ENCODE assay signal across 1 cellular context in genomic region chr4:2536193-2537010, GRCh38.
TF ChIP-seq lines count a peak whose summit lies in the region.

Gene FAM193A (plus strand): TSS chr4:2536647. CDS start chr4:2536916, 269 bp downstream.

TF ChIP-seq in HepG2, 621 proteins besides CTCF, POLR2A, EP300 and RAD21 (continued from another document and continues in another):
- TF ChIP-seq, protein P1, sequence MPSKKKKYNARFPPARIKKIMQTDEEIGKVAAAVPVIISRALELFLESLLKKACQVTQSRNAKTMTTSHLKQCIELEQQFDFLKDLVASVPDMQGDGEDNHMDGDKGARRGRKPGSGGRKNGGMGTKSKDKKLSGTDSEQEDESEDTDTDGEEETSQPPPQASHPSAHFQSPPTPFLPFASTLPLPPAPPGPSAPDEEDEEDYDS (CRISPR knock-in tag; IDR thresholded peaks at IDR 0.05) = peak; percentile 37; the same call in 1 of the 2 replicates
- no peak for TF ChIP-seq ZNF501 (CRISPR knock-in tag; IDR thresholded peaks at IDR 0.05)
- peak; percentile 90 for TF ChIP-seq ZFY (CRISPR knock-in tag; IDR thresholded peaks at IDR 0.05)
- no peak for TF ChIP-seq ZNF75D (CRISPR knock-in tag; IDR thresholded peaks at IDR 0.05; ENCODE audit: borderline replicate concordance)
- TF ChIP-seq HMG20A (CRISPR knock-in tag; IDR thresholded peaks at IDR 0.05; ENCODE audit: borderline replicate concordance) = no peak
- no peak for TF ChIP-seq GPN1 (CRISPR knock-in tag; IDR thresholded peaks at IDR 0.05; ENCODE audit: borderline replicate concordance)
- TF ChIP-seq RBFOX2 (IDR thresholded peaks at IDR 0.05; ENCODE audit: low read depth, low read length) = peak; percentile 71
- TF ChIP-seq ZNF205 (CRISPR knock-in tag; IDR thresholded peaks at IDR 0.05) = no peak
- no peak for TF ChIP-seq ZUFSP (CRISPR knock-in tag; IDR thresholded peaks at IDR 0.05; ENCODE audit: borderline replicate concordance)
- TF ChIP-seq HHEX (CRISPR knock-in tag; IDR thresholded peaks at IDR 0.05) = no peak
- no peak for TF ChIP-seq ZNF382 (CRISPR knock-in tag; IDR thresholded peaks at IDR 0.05; ENCODE audit: borderline replicate concordance)
- TF ChIP-seq SUZ12 (IDR thresholded peaks at IDR 0.05; ENCODE audit: low read depth, low read length) = peak; percentile 89
- TF ChIP-seq POLR2G (IDR thresholded peaks at IDR 0.05; ENCODE audit: low read depth, low read length) = peak; percentile 33
- TF ChIP-seq, protein P2, sequence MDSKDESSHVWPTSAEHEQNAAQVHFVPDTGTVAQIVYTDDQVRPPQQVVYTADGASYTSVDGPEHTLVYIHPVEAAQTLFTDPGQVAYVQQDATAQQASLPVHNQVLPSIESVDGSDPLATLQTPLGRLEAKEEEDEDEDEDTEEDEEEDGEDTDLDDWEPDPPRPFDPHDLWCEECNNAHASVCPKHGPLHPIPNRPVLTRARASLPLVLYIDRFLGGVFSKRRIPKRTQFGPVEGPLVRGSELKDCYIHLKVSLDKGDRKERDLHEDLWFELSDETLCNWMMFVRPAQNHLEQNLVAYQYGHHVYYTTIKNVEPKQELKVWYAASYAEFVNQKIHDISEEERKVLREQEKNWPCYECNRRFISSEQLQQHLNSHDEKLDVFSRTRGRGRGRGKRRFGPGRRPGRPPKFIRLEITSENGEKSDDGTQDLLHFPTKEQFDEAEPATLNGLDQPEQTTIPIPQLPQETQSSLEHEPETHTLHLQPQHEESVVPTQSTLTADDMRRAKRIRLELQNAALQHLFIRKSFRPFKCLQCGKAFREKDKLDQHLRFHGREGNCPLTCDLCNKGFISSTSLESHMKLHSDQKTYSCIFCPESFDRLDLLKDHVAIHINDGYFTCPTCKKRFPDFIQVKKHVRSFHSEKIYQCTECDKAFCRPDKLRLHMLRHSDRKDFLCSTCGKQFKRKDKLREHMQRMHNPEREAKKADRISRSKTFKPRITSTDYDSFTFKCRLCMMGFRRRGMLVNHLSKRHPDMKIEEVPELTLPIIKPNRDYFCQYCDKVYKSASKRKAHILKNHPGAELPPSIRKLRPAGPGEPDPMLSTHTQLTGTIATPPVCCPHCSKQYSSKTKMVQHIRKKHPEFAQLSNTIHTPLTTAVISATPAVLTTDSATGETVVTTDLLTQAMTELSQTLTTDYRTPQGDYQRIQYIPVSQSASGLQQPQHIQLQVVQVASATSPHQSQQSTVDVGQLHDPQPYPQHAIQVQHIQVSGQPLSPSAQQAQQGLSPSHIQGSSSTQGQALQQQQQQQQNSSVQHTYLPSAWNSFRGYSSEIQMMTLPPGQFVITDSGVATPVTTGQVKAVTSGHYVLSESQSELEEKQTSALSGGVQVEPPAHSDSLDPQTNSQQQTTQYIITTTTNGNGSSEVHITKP (CRISPR knock-in tag; IDR thresholded peaks at IDR 0.05; ENCODE audit: low read depth) = no peak
- no peak for TF ChIP-seq PTBP1 (IDR thresholded peaks at IDR 0.05; ENCODE audit: low read depth, low read length, poor library complexity, severe bottlenecking)
- no peak for TF ChIP-seq AKAP8 (CRISPR knock-in tag; IDR thresholded peaks at IDR 0.05)
- TF ChIP-seq, protein P3, sequence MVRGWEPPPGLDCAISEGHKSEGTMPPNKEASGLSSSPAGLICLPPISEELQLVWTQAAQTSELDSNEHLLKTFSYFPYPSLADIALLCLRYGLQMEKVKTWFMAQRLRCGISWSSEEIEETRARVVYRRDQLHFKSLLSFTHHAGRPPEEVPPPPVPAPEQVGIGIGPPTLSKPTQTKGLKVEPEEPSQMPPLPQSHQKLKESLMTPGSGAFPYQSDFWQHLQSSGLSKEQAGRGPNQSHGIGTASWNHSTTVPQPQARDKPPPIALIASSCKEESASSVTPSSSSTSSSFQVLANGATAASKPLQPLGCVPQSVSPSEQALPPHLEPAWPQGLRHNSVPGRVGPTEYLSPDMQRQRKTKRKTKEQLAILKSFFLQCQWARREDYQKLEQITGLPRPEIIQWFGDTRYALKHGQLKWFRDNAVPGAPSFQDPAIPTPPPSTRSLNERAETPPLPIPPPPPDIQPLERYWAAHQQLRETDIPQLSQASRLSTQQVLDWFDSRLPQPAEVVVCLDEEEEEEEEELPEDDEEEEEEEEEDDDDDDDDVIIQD (CRISPR knock-in tag; IDR thresholded peaks at IDR 0.05; ENCODE audit: low read depth) = no peak
- no peak for TF ChIP-seq TBP (CRISPR knock-in tag; IDR thresholded peaks at IDR 0.05)
- no peak for TF ChIP-seq ZMYM3 (CRISPR knock-in tag; IDR thresholded peaks at IDR 0.05)
- peak; percentile 11 for TF ChIP-seq SRSF1 (optimal IDR thresholded peaks at IDR 0.05; ENCODE audit: low read depth, low read length)
- no peak for TF ChIP-seq HMGXB3 (CRISPR knock-in tag; IDR thresholded peaks at IDR 0.05; ENCODE audit: borderline replicate concordance)
- TF ChIP-seq ZNF160 (CRISPR knock-in tag; IDR thresholded peaks at IDR 0.05) = no peak
- no peak for TF ChIP-seq KLF12 (CRISPR knock-in tag; IDR thresholded peaks at IDR 0.05; ENCODE audit: borderline replicate concordance)
- no peak for TF ChIP-seq SIN3A (IDR thresholded peaks at IDR 0.05; ENCODE audit: borderline replicate concordance, low read depth, low read length)
- TF ChIP-seq SP5 (CRISPR knock-in tag; IDR thresholded peaks at IDR 0.05; ENCODE audit: borderline replicate concordance, low read depth) = peak; percentile 86
- TF ChIP-seq ZNF335 (CRISPR knock-in tag; IDR thresholded peaks at IDR 0.05) = no peak
- no peak for TF ChIP-seq ZNF780A (CRISPR knock-in tag; IDR thresholded peaks at IDR 0.05)
- TF ChIP-seq NONO (IDR thresholded peaks at IDR 0.05) = no peak
- 0 out of 2 replicates have a peak, but pooled peaks have one; percentile 54 for TF ChIP-seq NONO (CRISPR knock-in tag; conservative IDR thresholded peaks at IDR 0.05)
- TF ChIP-seq RFXAP (CRISPR knock-in tag; IDR thresholded peaks at IDR 0.05; ENCODE audit: borderline replicate concordance) = peak; percentile 54; the same call in 1 of the 2 replicates
- no peak for TF ChIP-seq SOX13 (IDR thresholded peaks at IDR 0.05)
- peak in 1 of 2 experiments; percentile 22; a peak in 1 of 4 replicates for TF ChIP-seq SOX13 (CRISPR knock-in tag; conservative IDR thresholded peaks at IDR 0.05 in 1 of 2, IDR thresholded peaks at IDR 0.05 in 1 of 2)
- 0 out of 2 replicates have a peak, but pooled peaks have one; percentile 27 for TF ChIP-seq ATF1 (CRISPR knock-in tag; IDR thresholded peaks at IDR 0.05)
- TF ChIP-seq, protein P4, sequence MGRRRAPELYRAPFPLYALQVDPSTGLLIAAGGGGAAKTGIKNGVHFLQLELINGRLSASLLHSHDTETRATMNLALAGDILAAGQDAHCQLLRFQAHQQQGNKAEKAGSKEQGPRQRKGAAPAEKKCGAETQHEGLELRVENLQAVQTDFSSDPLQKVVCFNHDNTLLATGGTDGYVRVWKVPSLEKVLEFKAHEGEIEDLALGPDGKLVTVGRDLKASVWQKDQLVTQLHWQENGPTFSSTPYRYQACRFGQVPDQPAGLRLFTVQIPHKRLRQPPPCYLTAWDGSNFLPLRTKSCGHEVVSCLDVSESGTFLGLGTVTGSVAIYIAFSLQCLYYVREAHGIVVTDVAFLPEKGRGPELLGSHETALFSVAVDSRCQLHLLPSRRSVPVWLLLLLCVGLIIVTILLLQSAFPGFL (CRISPR knock-in tag; IDR thresholded peaks at IDR 0.05) = no peak
- no peak for TF ChIP-seq NKX3-1 (CRISPR knock-in tag; IDR thresholded peaks at IDR 0.05)
- no peak for TF ChIP-seq ZNF781 (CRISPR knock-in tag; IDR thresholded peaks at IDR 0.05; ENCODE audit: borderline replicate concordance, not compliant biosample characterization)
- peak; percentile 68 for TF ChIP-seq ELF1 (CRISPR knock-in tag; IDR thresholded peaks at IDR 0.05)
- no peak for TF ChIP-seq IKZF4 (CRISPR knock-in tag; IDR thresholded peaks at IDR 0.05; ENCODE audit: borderline replicate concordance, low read depth, not compliant biosample characterization)
- peak; percentile 45 for TF ChIP-seq GABPA (IDR thresholded peaks at IDR 0.05; ENCODE audit: low read depth, low read length)
- peak; percentile 63; the same call in 1 of the 2 replicates for TF ChIP-seq GABPA (CRISPR knock-in tag; IDR thresholded peaks at IDR 0.05; ENCODE audit: low read depth)
- no peak for TF ChIP-seq ZNF652 (CRISPR knock-in tag; IDR thresholded peaks at IDR 0.05; ENCODE audit: borderline replicate concordance, low read depth)
- TF ChIP-seq, protein P5, sequence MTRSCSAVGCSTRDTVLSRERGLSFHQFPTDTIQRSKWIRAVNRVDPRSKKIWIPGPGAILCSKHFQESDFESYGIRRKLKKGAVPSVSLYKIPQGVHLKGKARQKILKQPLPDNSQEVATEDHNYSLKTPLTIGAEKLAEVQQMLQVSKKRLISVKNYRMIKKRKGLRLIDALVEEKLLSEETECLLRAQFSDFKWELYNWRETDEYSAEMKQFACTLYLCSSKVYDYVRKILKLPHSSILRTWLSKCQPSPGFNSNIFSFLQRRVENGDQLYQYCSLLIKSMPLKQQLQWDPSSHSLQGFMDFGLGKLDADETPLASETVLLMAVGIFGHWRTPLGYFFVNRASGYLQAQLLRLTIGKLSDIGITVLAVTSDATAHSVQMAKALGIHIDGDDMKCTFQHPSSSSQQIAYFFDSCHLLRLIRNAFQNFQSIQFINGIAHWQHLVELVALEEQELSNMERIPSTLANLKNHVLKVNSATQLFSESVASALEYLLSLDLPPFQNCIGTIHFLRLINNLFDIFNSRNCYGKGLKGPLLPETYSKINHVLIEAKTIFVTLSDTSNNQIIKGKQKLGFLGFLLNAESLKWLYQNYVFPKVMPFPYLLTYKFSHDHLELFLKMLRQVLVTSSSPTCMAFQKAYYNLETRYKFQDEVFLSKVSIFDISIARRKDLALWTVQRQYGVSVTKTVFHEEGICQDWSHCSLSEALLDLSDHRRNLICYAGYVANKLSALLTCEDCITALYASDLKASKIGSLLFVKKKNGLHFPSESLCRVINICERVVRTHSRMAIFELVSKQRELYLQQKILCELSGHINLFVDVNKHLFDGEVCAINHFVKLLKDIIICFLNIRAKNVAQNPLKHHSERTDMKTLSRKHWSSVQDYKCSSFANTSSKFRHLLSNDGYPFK (CRISPR knock-in tag; IDR thresholded peaks at IDR 0.05; ENCODE audit: borderline replicate concordance) = no peak
- no peak for TF ChIP-seq ZBTB42 (CRISPR knock-in tag; IDR thresholded peaks at IDR 0.05)
- TF ChIP-seq, protein P6, sequence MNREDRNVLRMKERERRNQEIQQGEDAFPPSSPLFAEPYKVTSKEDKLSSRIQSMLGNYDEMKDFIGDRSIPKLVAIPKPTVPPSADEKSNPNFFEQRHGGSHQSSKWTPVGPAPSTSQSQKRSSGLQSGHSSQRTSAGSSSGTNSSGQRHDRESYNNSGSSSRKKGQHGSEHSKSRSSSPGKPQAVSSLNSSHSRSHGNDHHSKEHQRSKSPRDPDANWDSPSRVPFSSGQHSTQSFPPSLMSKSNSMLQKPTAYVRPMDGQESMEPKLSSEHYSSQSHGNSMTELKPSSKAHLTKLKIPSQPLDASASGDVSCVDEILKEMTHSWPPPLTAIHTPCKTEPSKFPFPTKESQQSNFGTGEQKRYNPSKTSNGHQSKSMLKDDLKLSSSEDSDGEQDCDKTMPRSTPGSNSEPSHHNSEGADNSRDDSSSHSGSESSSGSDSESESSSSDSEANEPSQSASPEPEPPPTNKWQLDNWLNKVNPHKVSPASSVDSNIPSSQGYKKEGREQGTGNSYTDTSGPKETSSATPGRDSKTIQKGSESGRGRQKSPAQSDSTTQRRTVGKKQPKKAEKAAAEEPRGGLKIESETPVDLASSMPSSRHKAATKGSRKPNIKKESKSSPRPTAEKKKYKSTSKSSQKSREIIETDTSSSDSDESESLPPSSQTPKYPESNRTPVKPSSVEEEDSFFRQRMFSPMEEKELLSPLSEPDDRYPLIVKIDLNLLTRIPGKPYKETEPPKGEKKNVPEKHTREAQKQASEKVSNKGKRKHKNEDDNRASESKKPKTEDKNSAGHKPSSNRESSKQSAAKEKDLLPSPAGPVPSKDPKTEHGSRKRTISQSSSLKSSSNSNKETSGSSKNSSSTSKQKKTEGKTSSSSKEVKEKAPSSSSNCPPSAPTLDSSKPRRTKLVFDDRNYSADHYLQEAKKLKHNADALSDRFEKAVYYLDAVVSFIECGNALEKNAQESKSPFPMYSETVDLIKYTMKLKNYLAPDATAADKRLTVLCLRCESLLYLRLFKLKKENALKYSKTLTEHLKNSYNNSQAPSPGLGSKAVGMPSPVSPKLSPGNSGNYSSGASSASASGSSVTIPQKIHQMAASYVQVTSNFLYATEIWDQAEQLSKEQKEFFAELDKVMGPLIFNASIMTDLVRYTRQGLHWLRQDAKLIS (CRISPR knock-in tag; IDR thresholded peaks at IDR 0.05) = no peak
- peak; percentile 30; the same call in 1 of the 2 replicates for TF ChIP-seq POGZ (CRISPR knock-in tag; IDR thresholded peaks at IDR 0.05)
- no peak for TF ChIP-seq NCOA2 (CRISPR knock-in tag; IDR thresholded peaks at IDR 0.05)
